1 cellular context compared by ENCODE assay signal in genomic region chr22:35649026-35649553, GRCh38.
TF ChIP-seq lines count a peak whose summit lies in the region.

No MANE protein-coding gene starts in this region.

TF ChIP-seq in H1, 55 proteins besides CTCF, POLR2A, EP300 and RAD21:
- TF ChIP-seq GABPA (IDR thresholded peaks at IDR 0.05; ENCODE audit: borderline replicate concordance, insufficient read depth, low read length) = no peak
- TF ChIP-seq ATF2 (IDR thresholded peaks at IDR 0.05; ENCODE audit: low read length) = no peak
- no peak for TF ChIP-seq SUZ12 (IDR thresholded peaks at IDR 0.05; ENCODE audit: low read length)
- no peak for TF ChIP-seq TAF1 (IDR thresholded peaks at IDR 0.05; ENCODE audit: low read depth, low read length)
- TF ChIP-seq CHD2 (IDR thresholded peaks at IDR 0.05; ENCODE audit: low read length) = no peak
- TF ChIP-seq KDM1A (IDR thresholded peaks at IDR 0.05; ENCODE audit: borderline replicate concordance, low read length) = no peak
- TF ChIP-seq SIRT6 (IDR thresholded peaks at IDR 0.05; ENCODE audit: low read length) = no peak
- no peak for TF ChIP-seq HDAC6 (IDR thresholded peaks at IDR 0.05; ENCODE audit: low read depth, low read length)
- TF ChIP-seq RNF2 (IDR thresholded peaks at IDR 0.05; ENCODE audit: borderline replicate concordance, low read depth, low read length, missing control alignments, poor library complexity, severe bottlenecking) = no peak
- TF ChIP-seq CBX8 (IDR thresholded peaks at IDR 0.05; ENCODE audit: borderline replicate concordance, low read depth, low read length) = no peak
- TF ChIP-seq SP4 (IDR thresholded peaks at IDR 0.05; ENCODE audit: low read length) = no peak
- no peak for TF ChIP-seq CBX5 (IDR thresholded peaks at IDR 0.05; ENCODE audit: low read depth, low read length)
- TF ChIP-seq BCL11A (IDR thresholded peaks at IDR 0.05; ENCODE audit: low read depth in 2 of 2, low read length in 2 of 2) = no peak
- no peak for TF ChIP-seq BRCA1 (IDR thresholded peaks at IDR 0.05; ENCODE audit: low read depth, low read length)
- no peak for TF ChIP-seq KDM4A (IDR thresholded peaks at IDR 0.05; ENCODE audit: low read depth, low read length, severe bottlenecking)
- TF ChIP-seq JUND (IDR thresholded peaks at IDR 0.05; ENCODE audit: low read length) = no peak
- no peak for TF ChIP-seq KDM5A (IDR thresholded peaks at IDR 0.05; ENCODE audit: low read length)
- TF ChIP-seq EZH2 (IDR thresholded peaks at IDR 0.05; ENCODE audit: low read depth, low read length, severe bottlenecking) = no peak
- TF ChIP-seq CTBP2 (IDR thresholded peaks at IDR 0.05; ENCODE audit: borderline replicate concordance, insufficient read depth, insufficient read length, low read length) = no peak
- TF ChIP-seq SIN3A (conservative IDR thresholded peaks at IDR 0.05 in 1 of 2, IDR thresholded peaks at IDR 0.05 in 1 of 2; ENCODE audit: low read depth in 1 of 2, low read length in 2 of 2) = no peak
